Comparison of ENCODE assay signal across 10 cellular contexts in the genomic region with DNA sequence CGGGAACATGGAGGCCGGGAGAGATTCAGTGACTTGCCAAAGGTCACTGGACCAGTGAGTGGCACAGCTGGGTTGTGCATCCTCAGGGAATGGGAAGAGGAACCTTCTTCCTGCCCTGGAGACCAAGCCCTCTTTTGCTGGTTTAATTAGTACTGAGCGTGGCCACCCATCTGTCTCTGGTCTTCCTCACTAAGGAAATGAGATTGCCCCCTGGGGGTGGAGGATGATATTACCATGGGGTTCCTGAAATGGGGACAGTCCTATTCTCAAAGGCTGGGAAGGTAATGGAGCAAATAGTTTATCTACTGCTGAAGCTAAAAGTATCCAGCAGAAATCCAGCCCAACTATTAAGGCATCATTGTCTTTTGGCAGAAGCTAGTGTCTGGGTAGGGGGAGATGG.
DNase-seq lines count a peak whose midpoint lies in the region; ATAC-seq, FAIRE-seq and TF ChIP-seq lines count a peak whose summit lies in the region.
"Had no signal": no experiment of that assay in that cellular context is flagged by ENCODE, and none has a peak within 500 bp of the region (broad histone marks: within the 10 kb centered on the region; RNA-seq: fewer than 3 reads in every experiment).

No MANE protein-coding gene starts in this region.

- 31% methylated on average over 3 of the region's 3 CpGs for WGBS in GM12878 (ENCODE audit: insufficient coverage, insufficient replicate concordance, low lambda C conversion rate, missing lambda C conversion rate)
- 73 to 83% methylated on average over 3 of the region's 3 CpGs for WGBS in tibial nerve, 2 donors

- in situ Hi-C loops in GM12878 (cut with MboI) = no loop called here

- no peak for TF ChIP-seq POLR2A in GM12878 (IDR thresholded peaks at IDR 0.05; ENCODE audit: low read depth, low read length)
- no peak for TF ChIP-seq POLR2A in tibial nerve (IDR thresholded peaks at IDR 0.05)

- TF ChIP-seq RAD21 in GM12878 (IDR thresholded peaks at IDR 0.05; ENCODE audit: insufficient read depth, low read depth, low read length) = 0 out of 2 replicates have a peak, but pooled peaks have one; percentile 20

- H3K79me2 ChIP-seq in GM12878 (ENCODE audit: control insufficient read depth, insufficient read depth, low read length) = no peaks in the 10 kb centered on the region

- SMC1A ChIA-PET in GM12878 (lab: Charles Lee; ENCODE audit: uncharacterized antibody, unreplicated experiment) = no interaction called here

- no peaks in the 10 kb centered on the region; the same call in 2 of the 3 replicates for H3K9me3 ChIP-seq in GM12878 (replicated peaks; ENCODE audit: control insufficient read depth, insufficient read depth, low read length)
- H3K9me3 ChIP-seq in tibial nerve = peaks cover 0 to 11% (median 0%) of the 10 kb centered on the region in 4 donors

- no peak overlapping the region for H3K4me3 Mint-ChIP-seq in natural killer cell

- DNase-seq in GM12878 (ENCODE audit: low read depth, low spot score) (no peak), natural killer cell (no peak), AG08395 (ENCODE audit: low spot score) (no peak), tibial nerve (ENCODE audit: low spot score in 2 of 2) (no peak), UCSD-AML1 (lab: John Stamatoyannopoulos, UW; ENCODE audit: unreplicated experiment) (no peak)
- DNase-seq: IMR-90 had no signal

- CTCF ChIA-PET in GM12878 (lab: Yijun Ruan, JAX) = interaction anchor here (0.6 to 1.4 kb wide), 4 partner anchors 36 to 778 kb away, joined by 3 to 6 read pairs (median 4); no protein-coding TSS in a partner anchor

- H4K20me1 ChIP-seq in GM12878 (ENCODE audit: control insufficient read depth, insufficient read depth) = no peaks in the 10 kb centered on the region

- H3K27me3 ChIP-seq in GM12878 (replicated peaks in 1 of 2; ENCODE audit: control insufficient read depth in 2 of 2, insufficient read depth in 2 of 2, low read length in 1 of 2) (no peaks in the 10 kb centered on the region; a peak in 2 of 4 replicates), tibial nerve (peaks cover 0 to 3% of the 10 kb centered on the region in 2 donors)

- H3K9ac ChIP-seq in GM12878 (ENCODE audit: control insufficient read depth, insufficient read depth, low read length) = no peak overlapping the region

- no peaks in the 10 kb centered on the region for H3K36me3 Mint-ChIP-seq in natural killer cell

- H3K27ac Mint-ChIP-seq in natural killer cell = no peak overlapping the region

- no peaks in the 10 kb centered on the region for H3K4me1 Mint-ChIP-seq in natural killer cell

- BruUV-seq in GM12878 (replicated peaks; lab: Mats Ljungman, UMichigan) = no TSS peak

- POLR2A ChIA-PET in GM12878 (lab: Charles Lee) = no interaction called here

- H3K4me1 ChIP-seq in GM12878 (ENCODE audit: control insufficient read depth, insufficient read depth, low read length) (no peaks in the 10 kb centered on the region), tibial nerve (no peaks in the 10 kb centered on the region)

- FAIRE-seq in G401.6 (lab: Jason Lieb, UNC) = peak; percentile 50
- FAIRE-seq in GM12878 (lab: Jason Lieb, UNC) = no peak
- FAIRE-seq: endometrium had no signal

- H3K9me3 Mint-ChIP-seq in natural killer cell = peaks cover 0 to 2% of the 10 kb centered on the region in 2 donors

- H3K36me3 ChIP-seq in GM12878 (ENCODE audit: control insufficient read depth in 2 of 2, insufficient read depth in 2 of 2, low read length in 1 of 2) (no peaks in the 10 kb centered on the region), tibial nerve (no peaks in the 10 kb centered on the region)

- no peak overlapping the region for H3K27ac ChIP-seq in GM12878 (ENCODE audit: control insufficient read depth, insufficient read depth)
- H3K27ac ChIP-seq in tibial nerve = no peak overlapping the region

- TF ChIP-seq EP300 in GM12878 (IDR thresholded peaks at IDR 0.05; ENCODE audit: borderline replicate concordance in 1 of 2, control insufficient read depth in 1 of 2, low read depth in 2 of 2, low read length in 2 of 2) = no peak
- no peak for TF ChIP-seq EP300 in tibial nerve (IDR thresholded peaks at IDR 0.05)

- RAD21 ChIA-PET in GM12878 (lab: Charles Lee; ENCODE audit: unreplicated experiment) = no interaction called here

- ATAC-seq in HG03354 (IDR thresholded peaks at IDR 0.05; ENCODE audit: poor library complexity, severe bottlenecking, unreplicated experiment) (peak; percentile 51), GM12878 (peak; percentile 64; the same call in 2 of the 3 replicates), natural killer cell (no peak), GM19324 (IDR thresholded peaks at IDR 0.05; ENCODE audit: low FRiP score, unreplicated experiment) (no peak)

- no peak overlapping the region for H3K4me3 ChIP-seq in GM12878
- H3K4me3 ChIP-seq in tibial nerve = no peak overlapping the region

- intact Hi-C loops in GM12878 (cut with micrococcal nuclease; ENCODE audit: unreplicated experiment) (no loop called here), natural killer cell (cut with micrococcal nuclease) (no loop called here)

- TF ChIP-seq CTCF in GM12878 (IDR thresholded peaks at IDR 0.05 in 2 of 3, conservative IDR thresholded peaks at IDR 0.05 in 1 of 3; ENCODE audit: control insufficient read depth in 2 of 3, extremely low read depth in 1 of 3, insufficient read depth in 1 of 3, low read depth in 3 of 3, low read length in 3 of 3) = peak; percentile 31 to 54 (median 32); a peak in 4 of 6 replicates
- TF ChIP-seq CTCF in natural killer cell (IDR thresholded peaks at IDR 0.05) = peak; percentile 23
- no peak for TF ChIP-seq CTCF in tibial nerve (IDR thresholded peaks at IDR 0.05)

- H3K4me2 ChIP-seq in GM12878 (ENCODE audit: control insufficient read depth, insufficient read depth) = no peak overlapping the region

- H2AFZ ChIP-seq in GM12878 (ENCODE audit: control insufficient read depth, low read depth, low read length) = no peak overlapping the region

- H3K27me3 Mint-ChIP-seq in natural killer cell (ENCODE audit: low read depth in 2 of 2) = peaks cover 4 to 7% of the 10 kb centered on the region in 2 donors

TF ChIP-seq in GM12878, 131 proteins besides CTCF, POLR2A, EP300 and RAD21:
- peak; percentile 24; the same call in 1 of the 2 replicates for TF ChIP-seq SMC3 (IDR thresholded peaks at IDR 0.05; ENCODE audit: borderline replicate concordance, low read length)
- no peak for TF ChIP-seq SMARCA5 (IDR thresholded peaks at IDR 0.05)

Comparison
In these comparisons a context has a peak if more than half of its experiments do, and no peak if none do; other contexts are left out.
1. ATAC-seq: peak in HG03354 (single experiment) and GM12878 (single experiment); none in natural killer cell (0 of 3) and GM19324 (single experiment).
2. CTCF ChIP-seq: peak in GM12878 (3 of 3) and natural killer cell (single experiment); none in tibial nerve (0 of 5).